1 cellular context compared by ENCODE assay signal in the genomic region with DNA sequence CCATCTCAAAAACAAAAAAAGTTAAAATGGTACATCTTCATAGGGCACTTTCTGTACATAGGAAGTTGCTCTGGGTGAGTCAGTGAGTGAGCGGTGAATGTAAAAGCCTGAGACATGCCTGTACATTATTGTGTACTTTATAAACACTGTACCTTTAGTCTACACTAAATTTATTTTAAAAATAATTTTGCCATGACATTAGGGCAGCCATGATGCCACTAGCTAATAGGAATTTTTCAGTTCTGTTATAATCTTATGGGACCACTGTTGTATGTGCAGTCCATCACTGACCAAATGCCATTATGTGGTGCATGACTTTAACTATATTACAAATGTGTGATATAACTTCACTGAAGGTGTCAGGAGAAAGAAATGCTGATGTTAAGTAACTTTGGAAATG.
TF ChIP-seq lines count a peak whose summit lies in the region.

No MANE protein-coding gene starts in this region.

TF ChIP-seq in A549, 52 proteins besides CTCF, POLR2A, EP300 and RAD21:
- TF ChIP-seq, protein P1, sequence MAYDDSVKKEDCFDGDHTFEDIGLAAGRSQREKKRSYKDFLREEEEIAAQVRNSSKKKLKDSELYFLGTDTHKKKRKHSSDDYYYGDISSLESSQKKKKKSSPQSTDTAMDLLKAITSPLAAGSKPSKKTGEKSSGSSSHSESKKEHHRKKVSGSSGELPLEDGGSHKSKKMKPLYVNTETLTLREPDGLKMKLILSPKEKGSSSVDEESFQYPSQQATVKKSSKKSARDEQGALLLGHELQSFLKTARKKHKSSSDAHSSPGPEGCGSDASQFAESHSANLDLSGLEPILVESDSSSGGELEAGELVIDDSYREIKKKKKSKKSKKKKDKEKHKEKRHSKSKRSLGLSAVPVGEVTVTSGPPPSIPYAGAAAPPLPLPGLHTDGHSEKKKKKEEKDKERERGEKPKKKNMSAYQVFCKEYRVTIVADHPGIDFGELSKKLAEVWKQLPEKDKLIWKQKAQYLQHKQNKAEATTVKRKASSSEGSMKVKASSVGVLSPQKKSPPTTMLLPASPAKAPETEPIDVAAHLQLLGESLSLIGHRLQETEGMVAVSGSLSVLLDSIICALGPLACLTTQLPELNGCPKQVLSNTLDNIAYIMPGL (CRISPR knock-in tag; IDR thresholded peaks at IDR 0.05; ENCODE audit: borderline replicate concordance) = no peak
